28 cellular contexts compared by ENCODE assay signal in genomic region chr18:68696937-68697336, GRCh38.
"Had no signal": no experiment of that assay in that cellular context is flagged by ENCODE, and none has a peak within 500 bp of the region (broad histone marks: within the 10 kb centered on the region; RNA-seq: fewer than 3 reads in every experiment).

No MANE protein-coding gene starts in this region.

- H3K4me1 ChIP-seq: left lung, lower lobe of right lung, pancreas, prostate gland, sigmoid colon, stomach, testis, thyroid gland, transverse colon, upper lobe of left lung, vagina had no signal

- H3K27ac ChIP-seq: hepatocyte, left lung, lower lobe of right lung, pancreas, prostate gland, sigmoid colon, stomach, testis, thyroid gland, transverse colon, upper lobe of left lung, vagina had no signal

- DNase-seq: left colon; left lung; lower lobe of right lung; mammary epithelial cell; mesenchymal stem cell; naive thymus-derived CD8-positive, alpha-beta T cell; nucleus accumbens; pancreas; posterior cingulate gyrus; retina; right cardiac atrium; sigmoid colon; stimulated activated CD4-positive, alpha-beta T cell treated with anti-CD3 and anti-CD28 coated beads, Interleukin-12 subunit alpha, Interleukin-12 subunit beta, amount 100 ng/mL, for 4 hours; stimulated activated CD4-positive, alpha-beta T cell treated with anti-CD3 and anti-CD28 coated beads, Interleukin-15, amount 100 ng/mL, for 24 hours; stimulated activated CD4-positive, alpha-beta T cell treated with anti-CD3 and anti-CD28 coated beads, Interleukin-2, amount 100 ng/mL, for 24 hours; stimulated activated CD4-positive, alpha-beta T cell treated with anti-CD3 and anti-CD28 coated beads, Interleukin-4, amount 100 ng/mL, for 1 hour; stimulated activated naive B cell treated with anti-CD40 and anti-IgM and Interleukin-4, amounts not matched to agents 10 μg/mL and 1 μg/mL and 100 μg/mL, for 72 hours; stimulated activated naive CD8-positive, alpha-beta T cell treated with anti-CD3 and anti-CD28 coated beads, Interleukin-15, Interleukin-2, amounts not matched to agents 100 U/mL and 50 U/mL, for 24 hours; stomach; testis; thyroid gland; transverse colon; upper lobe of left lung had no signal

- H3K9me3 ChIP-seq: left lung, lower lobe of right lung, pancreas, prostate gland, sigmoid colon, stomach, testis, thyroid gland, transverse colon, upper lobe of left lung, vagina had no signal

- H3K4me3 ChIP-seq: hepatocyte, left lung, lower lobe of right lung, pancreas, prostate gland, sigmoid colon, smooth muscle cell, stomach, testis, thyroid gland, transverse colon, upper lobe of left lung, vagina had no signal

- FAIRE-seq: keratinocyte, pancreas had no signal

- ATAC-seq: left colon; left lung; lower lobe of right lung; naive thymus-derived CD8-positive, alpha-beta T cell; pancreas; right cardiac atrium; stimulated activated naive B cell treated with anti-CD40 and anti-IgM and Interleukin-4, amounts not matched to agents 10 μg/mL and 1 μg/mL and 100 μg/mL, for 72 hours; stimulated activated naive CD8-positive, alpha-beta T cell treated with anti-CD3 and anti-CD28 coated beads, Interleukin-15, Interleukin-2, amounts not matched to agents 100 U/mL and 50 U/mL, for 24 hours had no signal
